1 cellular context compared by ENCODE assay signal in the genomic region with DNA sequence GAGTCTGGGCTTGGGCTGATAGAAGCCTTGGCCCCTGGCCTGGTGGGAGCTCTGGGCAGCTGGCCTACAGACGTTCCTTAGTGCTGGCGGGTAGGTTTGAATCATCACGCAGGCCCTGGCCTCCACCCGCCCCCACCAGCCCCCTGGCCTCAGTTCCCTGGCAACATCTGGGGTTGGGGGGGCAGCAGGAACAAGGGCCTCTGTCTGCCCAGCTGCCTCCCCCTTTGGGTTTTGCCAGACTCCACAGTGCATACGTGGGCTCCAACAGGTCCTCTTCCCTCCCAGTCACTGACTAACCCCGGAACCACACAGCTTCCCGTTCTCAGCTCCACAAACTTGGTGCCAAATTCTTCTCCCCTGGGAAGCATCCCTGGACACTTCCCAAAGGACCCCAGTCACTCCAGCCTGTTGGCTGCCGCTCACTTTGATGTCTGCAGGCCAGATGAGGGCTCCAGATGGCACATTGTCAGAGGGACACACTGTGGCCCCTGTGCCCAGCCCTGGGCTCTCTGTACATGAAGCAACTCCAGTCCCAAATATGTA.
TF ChIP-seq lines count a peak whose summit lies in the region.

No MANE protein-coding gene starts in this region.

TF ChIP-seq in GM23338, 12 proteins besides CTCF, POLR2A, EP300 and RAD21 (continued from another document):
- TF ChIP-seq, protein P1, sequence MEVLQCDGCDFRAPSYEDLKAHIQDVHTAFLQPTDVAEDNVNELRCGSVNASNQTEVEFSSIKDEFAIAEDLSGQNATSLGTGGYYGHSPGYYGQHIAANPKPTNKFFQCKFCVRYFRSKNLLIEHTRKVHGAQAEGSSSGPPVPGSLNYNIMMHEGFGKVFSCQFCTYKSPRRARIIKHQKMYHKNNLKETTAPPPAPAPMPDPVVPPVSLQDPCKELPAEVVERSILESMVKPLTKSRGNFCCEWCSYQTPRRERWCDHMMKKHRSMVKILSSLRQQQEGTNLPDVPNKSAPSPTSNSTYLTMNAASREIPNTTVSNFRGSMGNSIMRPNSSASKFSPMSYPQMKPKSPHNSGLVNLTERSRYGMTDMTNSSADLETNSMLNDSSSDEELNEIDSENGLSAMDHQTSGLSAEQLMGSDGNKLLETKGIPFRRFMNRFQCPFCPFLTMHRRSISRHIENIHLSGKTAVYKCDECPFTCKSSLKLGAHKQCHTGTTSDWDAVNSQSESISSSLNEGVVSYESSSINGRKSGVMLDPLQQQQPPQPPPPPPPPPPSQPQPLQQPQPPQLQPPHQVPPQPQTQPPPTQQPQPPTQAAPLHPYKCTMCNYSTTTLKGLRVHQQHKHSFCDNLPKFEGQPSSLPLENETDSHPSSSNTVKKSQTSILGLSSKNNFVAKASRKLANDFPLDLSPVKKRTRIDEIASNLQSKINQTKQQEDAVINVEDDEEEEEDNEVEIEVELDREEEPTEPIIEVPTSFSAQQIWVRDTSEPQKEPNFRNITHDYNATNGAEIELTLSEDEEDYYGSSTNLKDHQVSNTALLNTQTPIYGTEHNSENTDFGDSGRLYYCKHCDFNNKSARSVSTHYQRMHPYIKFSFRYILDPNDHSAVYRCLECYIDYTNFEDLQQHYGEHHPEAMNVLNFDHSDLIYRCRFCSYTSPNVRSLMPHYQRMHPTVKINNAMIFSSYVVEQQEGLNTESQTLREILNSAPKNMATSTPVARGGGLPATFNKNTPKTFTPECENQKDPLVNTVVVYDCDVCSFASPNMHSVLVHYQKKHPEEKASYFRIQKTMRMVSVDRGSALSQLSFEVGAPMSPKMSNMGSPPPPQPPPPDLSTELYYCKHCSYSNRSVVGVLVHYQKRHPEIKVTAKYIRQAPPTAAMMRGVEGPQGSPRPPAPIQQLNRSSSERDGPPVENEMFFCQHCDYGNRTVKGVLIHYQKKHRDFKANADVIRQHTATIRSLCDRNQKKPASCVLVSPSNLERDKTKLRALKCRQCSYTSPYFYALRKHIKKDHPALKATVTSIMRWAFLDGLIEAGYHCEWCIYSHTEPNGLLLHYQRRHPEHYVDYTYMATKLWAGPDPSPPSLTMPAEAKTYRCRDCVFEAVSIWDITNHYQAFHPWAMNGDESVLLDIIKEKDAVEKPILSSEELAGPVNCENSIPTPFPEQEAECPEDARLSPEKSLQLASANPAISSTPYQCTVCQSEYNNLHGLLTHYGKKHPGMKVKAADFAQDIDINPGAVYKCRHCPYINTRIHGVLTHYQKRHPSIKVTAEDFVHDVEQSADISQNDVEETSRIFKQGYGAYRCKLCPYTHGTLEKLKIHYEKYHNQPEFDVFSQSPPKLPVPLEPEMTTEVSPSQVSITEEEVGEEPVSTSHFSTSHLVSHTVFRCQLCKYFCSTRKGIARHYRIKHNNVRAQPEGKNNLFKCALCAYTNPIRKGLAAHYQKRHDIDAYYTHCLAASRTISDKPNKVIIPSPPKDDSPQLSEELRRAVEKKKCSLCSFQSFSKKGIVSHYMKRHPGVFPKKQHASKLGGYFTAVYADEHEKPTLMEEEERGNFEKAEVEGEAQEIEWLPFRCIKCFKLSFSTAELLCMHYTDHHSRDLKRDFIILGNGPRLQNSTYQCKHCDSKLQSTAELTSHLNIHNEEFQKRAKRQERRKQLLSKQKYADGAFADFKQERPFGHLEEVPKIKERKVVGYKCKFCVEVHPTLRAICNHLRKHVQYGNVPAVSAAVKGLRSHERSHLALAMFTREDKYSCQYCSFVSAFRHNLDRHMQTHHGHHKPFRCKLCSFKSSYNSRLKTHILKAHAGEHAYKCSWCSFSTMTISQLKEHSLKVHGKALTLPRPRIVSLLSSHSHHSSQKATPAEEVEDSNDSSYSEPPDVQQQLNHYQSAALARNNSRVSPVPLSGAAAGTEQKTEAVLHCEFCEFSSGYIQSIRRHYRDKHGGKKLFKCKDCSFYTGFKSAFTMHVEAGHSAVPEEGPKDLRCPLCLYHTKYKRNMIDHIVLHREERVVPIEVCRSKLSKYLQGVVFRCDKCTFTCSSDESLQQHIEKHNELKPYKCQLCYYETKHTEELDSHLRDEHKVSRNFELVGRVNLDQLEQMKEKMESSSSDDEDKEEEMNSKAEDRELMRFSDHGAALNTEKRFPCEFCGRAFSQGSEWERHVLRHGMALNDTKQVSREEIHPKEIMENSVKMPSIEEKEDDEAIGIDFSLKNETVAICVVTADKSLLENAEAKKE (CRISPR knock-in tag; IDR thresholded peaks at IDR 0.05): no peak
- no peak for TF ChIP-seq STAT1 (IDR thresholded peaks at IDR 0.05; ENCODE audit: unreplicated experiment)
